Comparison of ENCODE assay signal across 8 cellular contexts in genomic region chr5:150779397-150780179, GRCh38. TPM values are rescaled to one million over a fixed set of nuclear protein-coding genes. Genes with fewer than 3 reads are reported as not detected.
A peak's percentile ranks its signal among the peaks of the same experiment; 100 is the strongest.
DNase-seq lines count a peak whose midpoint lies in the region; ATAC-seq and TF ChIP-seq lines count a peak whose summit lies in the region.

No MANE protein-coding gene starts in this region.

- no peak for DNase-seq in stimulated activated naive CD8-positive, alpha-beta T cell treated with anti-CD3 and anti-CD28 coated beads, Interleukin-15, Interleukin-2, amounts not matched to agents 100 U/mL and 50 U/mL, for 24 hours
- DNase-seq in activated B cell treated with CpG ODN at 0.5 μM for 24 hours = no peak
- DNase-seq in substantia nigra (lab: John Stamatoyannopoulos, UW) = no peak
- no peak for DNase-seq in pons (ENCODE audit: low spot score)
- no peak for DNase-seq in left lobe of liver (ENCODE audit: low spot score)
- no peak for DNase-seq in NCI-H1092 (lab: John Stamatoyannopoulos, UW)

- no peaks in the 10 kb centered on the region for H3K9me3 Mint-ChIP-seq in stimulated activated naive CD8-positive, alpha-beta T cell treated with anti-CD3 and anti-CD28 coated beads, Interleukin-15, Interleukin-2, amounts not matched to agents 100 ng/mL and 50 ng/mL, for 24 hours
- no peaks in the 10 kb centered on the region for H3K9me3 Mint-ChIP-seq in activated B cell treated with CpG ODN at 0.5 μM for 24 hours

- no peak for TF ChIP-seq CTCF in activated B cell treated with CpG ODN at 0.5 μM for 24 hours (IDR thresholded peaks at IDR 0.05)

- ATAC-seq in stimulated activated naive CD8-positive, alpha-beta T cell treated with anti-CD3 and anti-CD28 coated beads, Interleukin-15, Interleukin-2, amounts not matched to agents 100 U/mL and 50 U/mL, for 24 hours = no peak
- peak; percentile 8 for ATAC-seq in activated B cell treated with CpG ODN at 0.5 μM for 24 hours (ENCODE audit: low read depth)
- ATAC-seq in left lobe of liver = no peak

- no peaks in the 10 kb centered on the region for H3K36me3 Mint-ChIP-seq in stimulated activated naive CD8-positive, alpha-beta T cell treated with anti-CD3 and anti-CD28 coated beads, Interleukin-15, Interleukin-2, amounts not matched to agents 100 ng/mL and 50 ng/mL, for 24 hours (ENCODE audit: low read depth)
- H3K36me3 Mint-ChIP-seq in activated B cell treated with CpG ODN at 0.5 μM for 24 hours (ENCODE audit: low read depth) = no peaks in the 10 kb centered on the region

- H3K27ac Mint-ChIP-seq in stimulated activated naive CD8-positive, alpha-beta T cell treated with anti-CD3 and anti-CD28 coated beads, Interleukin-15, Interleukin-2, amounts not matched to agents 100 ng/mL and 50 ng/mL, for 24 hours = peak overlapping the region; percentile 79
- H3K27ac Mint-ChIP-seq in activated B cell treated with CpG ODN at 0.5 μM for 24 hours = no peak overlapping the region

- peaks cover 66% of the 10 kb centered on the region for H3K4me1 Mint-ChIP-seq in stimulated activated naive CD8-positive, alpha-beta T cell treated with anti-CD3 and anti-CD28 coated beads, Interleukin-15, Interleukin-2, amounts not matched to agents 100 ng/mL and 50 ng/mL, for 24 hours (ENCODE audit: low read depth)
- H3K4me1 Mint-ChIP-seq in activated B cell treated with CpG ODN at 0.5 μM for 24 hours = peaks cover 35% of the 10 kb centered on the region

- CTCF ChIA-PET in activated B cell treated with CpG ODN at 0.5 μM for 24 hours (lab: Charles Lee) = interaction anchor here (1.4 to 2.5 kb wide), 2 partner anchors 67 to 219 kb away, joined by 7 to 9 read pairs; partner anchors contain the start of gene IRGM

- peak overlapping the region; percentile 62 for H3K27ac ChIP-seq in substantia nigra (ENCODE audit: low read depth, low read length, poor library complexity, severe bottlenecking)

- POLR2A ChIA-PET in activated B cell treated with CpG ODN at 0.5 μM for 24 hours (lab: Charles Lee) = interaction anchor here (0.5 to 1.3 kb wide), 4 partner anchors 21 to 929 kb away, joined by 3 to 7 read pairs (median 3); partner anchors contain the start of gene DCTN4

- intact Hi-C loops in activated B cell treated with CpG ODN at 0.5 μM for 24 hours (cut with micrococcal nuclease) = loop anchor here (1.0 to 5.0 kb wide), 2 partner anchors 21 to 217 kb away; no protein-coding TSS in a partner anchor

- no peaks in the 10 kb centered on the region for H3K27me3 Mint-ChIP-seq in stimulated activated naive CD8-positive, alpha-beta T cell treated with anti-CD3 and anti-CD28 coated beads, Interleukin-15, Interleukin-2, amounts not matched to agents 100 ng/mL and 50 ng/mL, for 24 hours
- H3K27me3 Mint-ChIP-seq in activated B cell treated with CpG ODN at 0.5 μM for 24 hours = peaks cover 44% of the 10 kb centered on the region

- H3K4me3 ChIP-seq in iPS-11a (ENCODE audit: low read depth, low read length) = peak overlapping the region; percentile 72

- H3K4me3 Mint-ChIP-seq in stimulated activated naive CD8-positive, alpha-beta T cell treated with anti-CD3 and anti-CD28 coated beads, Interleukin-15, Interleukin-2, amounts not matched to agents 100 ng/mL and 50 ng/mL, for 24 hours = peak overlapping the region; percentile 96
- peak overlapping the region; percentile 79 for H3K4me3 Mint-ChIP-seq in activated B cell treated with CpG ODN at 0.5 μM for 24 hours

RNA-seq across cellular contexts. Expression of gene SMIM3, which starts 1.0 kb away (rescaled TPM):
- total RNA-seq in activated B cell treated with CpG ODN at 0.5 μM for 24 hours = 0.22 TPM in 1 of 2 replicates, not detected in the other
- total RNA-seq in left lobe of liver = 3.6 TPM

RNA-seq across cellular contexts. Expression of gene DCTN4, which starts 20.8 kb away (rescaled TPM):
- 49.0 and 49.8 TPM in 2 replicates for total RNA-seq in activated B cell treated with CpG ODN at 0.5 μM for 24 hours
- total RNA-seq in left lobe of liver = 23.1 TPM
